11 cellular contexts compared by ENCODE assay signal in the genomic region with DNA sequence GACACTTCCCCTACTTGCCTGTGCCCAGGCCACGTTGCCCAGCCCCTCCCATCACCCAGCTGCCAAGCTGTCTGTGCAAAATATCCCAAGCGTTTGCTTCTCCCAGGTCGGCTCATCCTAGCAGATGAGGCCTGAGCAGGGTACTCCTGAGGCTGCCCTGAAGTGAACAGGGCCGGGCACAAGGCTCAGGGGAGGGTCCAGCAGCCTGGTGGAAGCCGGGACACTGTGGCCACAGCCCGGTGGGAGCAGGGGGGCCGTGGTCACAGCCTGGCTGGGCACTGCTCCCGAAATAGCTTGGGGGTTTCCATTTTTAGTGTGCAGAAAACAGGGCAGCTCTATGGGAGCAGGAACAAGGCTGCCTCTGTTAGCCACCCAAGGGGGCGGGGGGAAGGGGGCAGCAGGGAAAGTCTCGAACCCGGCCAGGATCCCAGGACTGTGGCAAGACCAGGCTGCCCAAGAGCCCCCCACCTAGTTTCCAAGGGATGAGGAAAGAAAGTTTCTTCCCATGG. TPM values are rescaled to one million over a fixed set of nuclear protein-coding genes. Genes with fewer than 3 reads are reported as not detected.
DNase-seq lines count a peak whose midpoint lies in the region; ATAC-seq and TF ChIP-seq lines count a peak whose summit lies in the region.
"Had no signal": no experiment of that assay in that cellular context is flagged by ENCODE, and none has a peak within 500 bp of the region (broad histone marks: within the 10 kb centered on the region; RNA-seq: fewer than 3 reads in every experiment).

No MANE protein-coding gene starts in this region.

- DNase-seq in GM20000 (ENCODE audit: low spot score) (peak; percentile 20), coronary artery (ENCODE audit: low spot score) (no peak), putamen (ENCODE audit: low spot score) (peak; percentile 96), NCI-H1417 (lab: John Stamatoyannopoulos, UW) (no peak)
- no peak for DNase-seq in natural killer cell treated with Interleukin-12 subunit alpha and Interleukin-12 subunit beta and Interleukin-15 and Interleukin-18, amount 100 ng/mL, for 72 hours (ENCODE audit: low spot score)
- DNase-seq: effector CD8-positive, alpha-beta T cell; MV-4-11; stimulated activated CD4-positive, alpha-beta T cell treated with anti-CD3 and anti-CD28 coated beads, Interleukin-4, amount 100 ng/mL, for 1 hour had no signal

- peak overlapping the region; percentile 97 for H3K4me3 ChIP-seq in coronary artery

- TF ChIP-seq CTCF in GM20000 (IDR thresholded peaks at IDR 0.05; ENCODE audit: extremely low read depth, missing control alignments) = no peak
- no peak for TF ChIP-seq CTCF in coronary artery (IDR thresholded peaks at IDR 0.05)

- no peak overlapping the region for H3K27ac Mint-ChIP-seq in natural killer cell treated with Interleukin-12 subunit alpha and Interleukin-12 subunit beta and Interleukin-15 and Interleukin-18, amount 100 ng/mL, for 72 hours

- no peaks in the 10 kb centered on the region for H3K9me3 Mint-ChIP-seq in natural killer cell treated with Interleukin-12 subunit alpha and Interleukin-12 subunit beta and Interleukin-15 and Interleukin-18, amount 100 ng/mL, for 72 hours

- H3K4me3 Mint-ChIP-seq in natural killer cell treated with Interleukin-12 subunit alpha and Interleukin-12 subunit beta and Interleukin-15 and Interleukin-18, amount 100 ng/mL, for 72 hours = no peak overlapping the region

- H3K27me3 Mint-ChIP-seq in natural killer cell treated with Interleukin-12 subunit alpha and Interleukin-12 subunit beta and Interleukin-15 and Interleukin-18, amount 100 ng/mL, for 72 hours = no peaks in the 10 kb centered on the region

- H3K27ac ChIP-seq in coronary artery = peak overlapping the region; percentile 97 to 99
- H3K27ac ChIP-seq in layer of hippocampus (ENCODE audit: low read depth, low read length) = peak overlapping the region; percentile 99

- H3K27me3 ChIP-seq in layer of hippocampus (ENCODE audit: control insufficient read depth, insufficient read depth, low read length) = no peaks in the 10 kb centered on the region

- ATAC-seq in HG03135 (IDR thresholded peaks at IDR 0.05; ENCODE audit: unreplicated experiment) = no peak
- ATAC-seq in natural killer cell treated with Interleukin-12 subunit alpha and Interleukin-12 subunit beta and Interleukin-15 and Interleukin-18, amount 100 ng/mL, for 72 hours = no peak
- no peak for ATAC-seq in HG02588 (IDR thresholded peaks at IDR 0.05; ENCODE audit: unreplicated experiment)

- peaks cover 0 to 6% of the 10 kb centered on the region in 2 donors for H3K4me1 Mint-ChIP-seq in natural killer cell treated with Interleukin-12 subunit alpha and Interleukin-12 subunit beta and Interleukin-15 and Interleukin-18, amount 100 ng/mL, for 72 hours (ENCODE audit: low read depth in 2 of 2)

- H3K36me3 Mint-ChIP-seq in natural killer cell treated with Interleukin-12 subunit alpha and Interleukin-12 subunit beta and Interleukin-15 and Interleukin-18, amount 100 ng/mL, for 72 hours = no peaks in the 10 kb centered on the region

RNA-seq across cellular contexts. Expression of gene PLXNB1, which starts 3.4 kb away (rescaled TPM):
- total RNA-seq in natural killer cell treated with Interleukin-12 subunit alpha and Interleukin-12 subunit beta and Interleukin-15 and Interleukin-18, amount 100 ng/mL, for 72 hours = 1 to 10 TPM; 5.9 to 9.6 TPM

RNA-seq across cellular contexts. Expression of gene CCDC51, which starts 13.5 kb away (rescaled TPM):
- total RNA-seq in natural killer cell treated with Interleukin-12 subunit alpha and Interleukin-12 subunit beta and Interleukin-15 and Interleukin-18, amount 100 ng/mL, for 72 hours = 10 to 100 TPM; 13.0 to 23.3 TPM

RNA-seq across cellular contexts. Expression of gene TMA7, which starts 13.6 kb away (rescaled TPM):
- total RNA-seq in natural killer cell treated with Interleukin-12 subunit alpha and Interleukin-12 subunit beta and Interleukin-15 and Interleukin-18, amount 100 ng/mL, for 72 hours = 100 to 1,000 TPM; 202 to 217 TPM

RNA-seq across cellular contexts. Expression of gene ATRIP, which starts 20.1 kb away (rescaled TPM):
- total RNA-seq in natural killer cell treated with Interleukin-12 subunit alpha and Interleukin-12 subunit beta and Interleukin-15 and Interleukin-18, amount 100 ng/mL, for 72 hours = 10 to 100 TPM; 14.0 to 26.2 TPM

RNA-seq across cellular contexts. Expression of gene FBXW12, which starts 54.4 kb away (rescaled TPM):
- total RNA-seq in natural killer cell treated with Interleukin-12 subunit alpha and Interleukin-12 subunit beta and Interleukin-15 and Interleukin-18, amount 100 ng/mL, for 72 hours = not detected

Comparison
In these comparisons a context has a peak if more than half of its experiments do, and no peak if none do; other contexts are left out.
1. DNase-seq: peak in GM20000 (single experiment) and putamen (single experiment); none in coronary artery (single experiment), natural killer cell treated with Interleukin-12 subunit alpha and Interleukin-12 subunit beta and Interleukin-15 and Interleukin-18, amount 100 ng/mL, for 72 hours (single experiment) and NCI-H1417 (0 of 3).